In genomic region chr12:25386823-25387134, GRCh38 we compare ENCODE assay signal across 8 cellular contexts.
DNase-seq lines count a peak whose midpoint lies in the region; ATAC-seq, FAIRE-seq and TF ChIP-seq lines count a peak whose summit lies in the region.

No MANE protein-coding gene starts in this region.

- no peaks in the 10 kb centered on the region for H3K36me3 Mint-ChIP-seq in MCF 10A (ENCODE audit: insufficient read depth, unreplicated experiment)

- H2BK15ac ChIP-seq in IMR-90 (ENCODE audit: low read depth, low read length) (peak overlapping the region; percentile 92), mesendoderm (replicated peaks; ENCODE audit: low read depth) (peak overlapping the region; percentile 62)

- H3K23ac ChIP-seq in IMR-90 (ENCODE audit: low read depth, low read length), result peak overlapping the region; percentile 88
- no peak overlapping the region for H3K23ac ChIP-seq in mesendoderm (ENCODE audit: low read length)

- H4K91ac ChIP-seq in IMR-90 (ENCODE audit: insufficient read depth, low read depth, low read length), result peak overlapping the region; percentile 87

- peak overlapping the region; percentile 37; the same call in 1 of the 2 replicates for H2AK5ac ChIP-seq in IMR-90 (ENCODE audit: low read depth, low read length)
- H2AK5ac ChIP-seq in mesendoderm (ENCODE audit: low read length), result no peak overlapping the region

- H3K56ac ChIP-seq in IMR-90 (ENCODE audit: extremely low read depth, insufficient read depth, low read length) (peak overlapping the region; percentile 98), mesendoderm (ENCODE audit: low read length) (peak overlapping the region; percentile 91)

- H3K79me2 ChIP-seq in mesendoderm (ENCODE audit: control insufficient read depth, insufficient read depth, low read length), result no peaks in the 10 kb centered on the region

- intact Hi-C loops in IMR-90 (cut with micrococcal nuclease) (loop anchor here (1.0 kb wide), 3 partner anchors 145 to 231 kb away; no protein-coding TSS in a partner anchor), MCF 10A (cut with micrococcal nuclease) (loop anchor here (1.0 kb wide), 4 partner anchors 145 to 395 kb away; no protein-coding TSS in a partner anchor), aorta (cut with DNase I) (no loop called here)

- BruUV-seq in IMR-90 (replicated peaks; lab: Mats Ljungman, UMichigan) (no TSS peak), MCF 10A (replicated peaks; lab: Mats Ljungman, UMichigan) (no TSS peak)

- ATAC-seq in IMR-90 (ENCODE audit: low read depth), result 0 out of 2 replicates have a peak, but pooled peaks have one; percentile 0
- peak; percentile 0 for ATAC-seq in aorta (ENCODE audit: low FRiP score)

- POLR2A ChIA-PET in IMR-90 (lab: Charles Lee; ENCODE audit: unreplicated experiment) (interaction anchor here (0.9 kb wide), 1 partner anchor 10 kb away, joined by 4 read pairs; no protein-coding TSS in a partner anchor), MCF 10A (lab: Yijun Ruan, JAX) (interaction anchor here (0.5 to 1.3 kb wide), 11 partner anchors 14 to 528 kb away, joined by 3 to 6 read pairs (median 3); no protein-coding TSS in a partner anchor)

- peak overlapping the region; percentile 91 for H3K27ac Mint-ChIP-seq in MCF 10A (ENCODE audit: low read depth, unreplicated experiment)

- dilution Hi-C loops in IMR-90 (cut with HindIII; ENCODE audit: low sequenced_read_pairs, unreplicated experiment), result no loop called here

- peaks cover 9% of the 10 kb centered on the region for H3K4me1 Mint-ChIP-seq in MCF 10A (ENCODE audit: insufficient read depth, unreplicated experiment)

- no peaks in the 10 kb centered on the region for H3K27me3 Mint-ChIP-seq in MCF 10A (ENCODE audit: insufficient read depth, unreplicated experiment)

- H3K18ac ChIP-seq in IMR-90 (ENCODE audit: low read depth, low read length) (peak overlapping the region; percentile 39), mesendoderm (ENCODE audit: low read length) (peak overlapping the region; percentile 89)

- no peaks in the 10 kb centered on the region for H4K20me1 ChIP-seq in IMR-90 (ENCODE audit: insufficient read depth, low read length)

- H3K4me2 ChIP-seq in IMR-90 (ENCODE audit: low read depth, low read length), result peak overlapping the region; percentile 95
- peak overlapping the region; percentile 93 for H3K4me2 ChIP-seq in mesendoderm (ENCODE audit: low read length)

- TF ChIP-seq RAD21 in IMR-90 (IDR thresholded peaks at IDR 0.05; ENCODE audit: low read length), result no peak

- H3K4me1 ChIP-seq in BE2C, result peaks cover 2% of the 10 kb centered on the region; the same call in 1 of the 2 replicates
- no peaks in the 10 kb centered on the region; the same call in 1 of the 2 replicates for H3K4me1 ChIP-seq in IMR-90 (ENCODE audit: control insufficient read depth, insufficient read depth, low read length)
- H3K4me1 ChIP-seq in mesendoderm (ENCODE audit: control insufficient read depth, low read depth, low read length), result peaks cover 4% of the 10 kb centered on the region
- no peaks in the 10 kb centered on the region for H3K4me1 ChIP-seq in aorta (ENCODE audit: control insufficient read depth in 1 of 2, insufficient read depth in 2 of 2, low read length in 2 of 2)

- H3K4me3 ChIP-seq in BE2C (ENCODE audit: low read depth, low read length), result peak overlapping the region; percentile 88
- H3K4me3 ChIP-seq in IMR-90 (ENCODE audit: insufficient read depth, low read depth, low read length), result peak overlapping the region; percentile 55
- peak overlapping the region; percentile 48 for H3K4me3 ChIP-seq in mesendoderm (ENCODE audit: low read length)
- peak overlapping the region; percentile 42 to 48 for H3K4me3 ChIP-seq in aorta (ENCODE audit: low read length in 2 of 2)

- TF ChIP-seq POLR2A in IMR-90 (IDR thresholded peaks at IDR 0.05; ENCODE audit: low read depth, low read length), result no peak
- TF ChIP-seq POLR2A in erythroblast (IDR thresholded peaks at IDR 0.05; ENCODE audit: low read length), result no peak

- peaks cover 6% of the 10 kb centered on the region for H3K9me1 ChIP-seq in IMR-90 (ENCODE audit: insufficient read depth, low read length)

- H4K8ac ChIP-seq in IMR-90 (ENCODE audit: low read depth in 2 of 2, low read length in 2 of 2) (peak overlapping the region; percentile 47 to 84), mesendoderm (ENCODE audit: low read depth, low read length) (no peak overlapping the region)

- DNase-seq in BE2C, result no peak
- DNase-seq in IMR-90, result no peak
- DNase-seq in MCF 10A (ENCODE audit: unreplicated experiment), result no peak
- DNase-seq in mesendoderm, result no peak
- DNase-seq in aorta, result no peak
- no peak for DNase-seq in pons (ENCODE audit: low spot score)
- DNase-seq in RCC 7860 (ENCODE audit: low spot score), result no peak
- DNase-seq in erythroblast (lab: John Stamatoyannopoulos, UW), result no peak

- in situ Hi-C loops in IMR-90 (cut with MboI; ENCODE audit: low sequenced_read_pairs), result no loop called here

- H3K27ac ChIP-seq in IMR-90 (ENCODE audit: insufficient read depth, low read length) (peak overlapping the region; percentile 85), mesendoderm (ENCODE audit: low read depth, low read length) (peak overlapping the region; percentile 84), aorta (ENCODE audit: low read depth in 1 of 2, low read length in 2 of 2) (peak overlapping the region; percentile 89 to 96)

- H3K36me3 ChIP-seq in BE2C (no peaks in the 10 kb centered on the region), IMR-90 (ENCODE audit: control insufficient read depth, insufficient read depth, low read length) (no peaks in the 10 kb centered on the region), mesendoderm (ENCODE audit: control insufficient read depth, insufficient read depth, low read length) (no peaks in the 10 kb centered on the region), aorta (ENCODE audit: control insufficient read depth in 1 of 2, insufficient read depth in 2 of 2, low read length in 1 of 2) (no peaks in the 10 kb centered on the region)

- no peaks in the 10 kb centered on the region for H3K9me3 ChIP-seq in BE2C
- no peaks in the 10 kb centered on the region for H3K9me3 ChIP-seq in IMR-90 (ENCODE audit: control insufficient read depth, insufficient read depth, low read length)
- H3K9me3 ChIP-seq in aorta (ENCODE audit: control insufficient read depth, low read length), result no peaks in the 10 kb centered on the region

- no CpG with 5 or more reads among the region's 9 CpGs for WGBS in IMR-90 (ENCODE audit: extremely low coverage in 2 of 2, insufficient read length in 1 of 2), 2 experiments
- WGBS in mesendoderm (ENCODE audit: extremely low coverage, insufficient coverage, low lambda C conversion rate), result no CpG with 5 or more reads among the region's 9 CpGs
- WGBS in aorta, 2 donors, result 0 to 1% methylated on average over 9 of the region's 9 CpGs

- peak overlapping the region; percentile 96 for H3K4me3 Mint-ChIP-seq in MCF 10A (ENCODE audit: unreplicated experiment)

- CTCF ChIA-PET in IMR-90 (lab: Yijun Ruan, JAX), result interaction anchor here (0.6 to 1.9 kb wide), 7 partner anchors 136 to 677 kb away, joined by 3 to 7 read pairs (median 3); partner anchors contain the start of gene KRAS
- CTCF ChIA-PET in MCF 10A (lab: Yijun Ruan, JAX), result interaction anchor here (0.6 to 2.5 kb wide), 9 partner anchors 15 to 531 kb away, joined by 3 to 13 read pairs (median 4); partner anchors contain the start of genes DNAI7 and ETFRF1

- FAIRE-seq in RCC 7860 (lab: Jason Lieb, UNC), result no peak

- H2BK20ac ChIP-seq in IMR-90 (ENCODE audit: low read depth, low read length), result peak overlapping the region; percentile 28

- H2BK5ac ChIP-seq in IMR-90 (ENCODE audit: low read depth, low read length, poor library complexity, severe bottlenecking) (peak overlapping the region; percentile 88), mesendoderm (ENCODE audit: low read length) (peak overlapping the region; percentile 20)

- peak overlapping the region; percentile 57 for H2AK9ac ChIP-seq in IMR-90 (replicated peaks; ENCODE audit: low read depth, low read length, poor library complexity)

- H3K79me1 ChIP-seq in IMR-90 (ENCODE audit: low read depth in 1 of 2, low read length in 2 of 2) (peaks cover 9 to 18% of the 10 kb centered on the region in 2 experiments), mesendoderm (ENCODE audit: low read length) (no peaks in the 10 kb centered on the region)

- no peaks in the 10 kb centered on the region for H3K9me3 Mint-ChIP-seq in MCF 10A (ENCODE audit: unreplicated experiment)

- no peaks in the 10 kb centered on the region for H3K27me3 ChIP-seq in BE2C
- H3K27me3 ChIP-seq in IMR-90 (ENCODE audit: control insufficient read depth, insufficient read depth, low read length), result no peaks in the 10 kb centered on the region
- H3K27me3 ChIP-seq in mesendoderm (ENCODE audit: insufficient read depth, low read length, poor library complexity), result no peaks in the 10 kb centered on the region
- H3K27me3 ChIP-seq in aorta (ENCODE audit: control insufficient read depth in 1 of 2, insufficient read depth in 2 of 2, low read length in 1 of 2), result no peaks in the 10 kb centered on the region

- H3K4ac ChIP-seq in IMR-90 (ENCODE audit: low read depth, low read length), result peak overlapping the region; percentile 87
- H3K4ac ChIP-seq in mesendoderm (ENCODE audit: low read depth, low read length), result no peak overlapping the region

- H2AFZ ChIP-seq in IMR-90 (replicated peaks; ENCODE audit: low read length, poor library complexity), result peak overlapping the region; percentile 91

- no peak for TF ChIP-seq CTCF in BE2C (IDR thresholded peaks at IDR 0.05; ENCODE audit: low read depth, low read length)
- TF ChIP-seq CTCF in IMR-90 (conservative IDR thresholded peaks at IDR 0.05; ENCODE audit: low read depth, low read length), result no peak
- TF ChIP-seq CTCF in MCF 10A (IDR thresholded peaks at IDR 0.05; ENCODE audit: unreplicated experiment), result no peak

- peak overlapping the region; percentile 94 for H3K14ac ChIP-seq in IMR-90 (replicated peaks; ENCODE audit: low read depth, low read length)

- H3K9ac ChIP-seq in IMR-90 (ENCODE audit: low read depth, low read length) (peak overlapping the region; percentile 77), mesendoderm (ENCODE audit: low read length) (peak overlapping the region; percentile 85)

- H2BK120ac ChIP-seq in IMR-90 (ENCODE audit: low read depth, low read length), result peak overlapping the region; percentile 87
- H2BK120ac ChIP-seq in mesendoderm (ENCODE audit: low read depth, low read length), result no peak overlapping the region

- H4K5ac ChIP-seq in IMR-90 (ENCODE audit: low read depth, low read length) (peak overlapping the region; percentile 36; the same call in 1 of the 2 replicates), mesendoderm (ENCODE audit: low read length) (no peak overlapping the region)

TF ChIP-seq in IMR-90, 13 proteins besides CTCF, POLR2A, EP300 and RAD21 (continues in another document):
- TF ChIP-seq NFE2L2 (IDR thresholded peaks at IDR 0.05; ENCODE audit: low read depth, low read length), result no peak
- no peak for TF ChIP-seq USF2 (IDR thresholded peaks at IDR 0.05; ENCODE audit: low read depth, low read length)
- TF ChIP-seq MXI1 (IDR thresholded peaks at IDR 0.05; ENCODE audit: borderline replicate concordance, low read depth, low read length), result no peak

Comparison
In these comparisons a context has a peak if more than half of its experiments do, and no peak if none do; other contexts are left out.
1. intact Hi-C loops: an anchor here in IMR-90 (1.0 kb wide) and MCF 10A (1.0 kb wide); none called in aorta.